ENCODE assay signal across 36 cellular contexts in genomic region chr16:6903671-6904070, GRCh38.
"Had no signal": no experiment of that assay in that cellular context is flagged by ENCODE, and none has a peak within 500 bp of the region (broad histone marks: within the 10 kb centered on the region; RNA-seq: fewer than 3 reads in every experiment).

No MANE protein-coding gene starts in this region.

- H3K27ac ChIP-seq: ascending aorta, cardiac muscle cell, VCaP had no signal

- ATAC-seq: activated CD8-positive, alpha-beta T cell treated with anti-CD3 and anti-CD28 coated beads for 36 hours; activated naive CD8-positive, alpha-beta T cell treated with anti-CD3 and anti-CD28 coated beads, Interleukin-2, amount 50 U/mL, for 24 hours; activated T-cell treated with anti-CD3 and anti-CD28 coated beads, Interleukin-2, amount 50 U/mL, for 4 hours; activated T-cell treated with anti-CD3 and anti-CD28 coated beads, Interleukin-2, amount 50 U/mL, for 72 hours had no signal

- H3K9me3 ChIP-seq: ascending aorta had no signal

- H3K4me1 ChIP-seq: ascending aorta had no signal

- H3K27me3 ChIP-seq: ascending aorta, cardiac muscle cell had no signal

- H3K4me1 Mint-ChIP-seq: activated B cell treated with CpG ODN at 0.5 μM for 24 hours; activated CD4-positive, alpha-beta T cell treated with anti-CD3 and anti-CD28 coated beads, Interleukin-2, amount 10 ng/mL, durations not matched to agents 24 days and 14 days; activated naive CD4-positive, alpha-beta T cell treated with anti-CD3 and anti-CD28 coated beads, Interleukin-2, amount 10 ng/mL, durations not matched to agents 7 days and 5 days; activated naive CD4-positive, alpha-beta T cell treated with anti-CD3 and anti-CD28 coated beads, Interleukin-2, amount 50 U/mL, for 24 hours; activated naive CD8-positive, alpha-beta T cell treated with anti-CD3 and anti-CD28 coated beads, Interleukin-2, amount 10 ng/mL, durations not matched to agents 7 days and 5 days; activated naive CD8-positive, alpha-beta T cell treated with anti-CD3 and anti-CD28 coated beads, Interleukin-2, amount 50 U/mL, for 24 hours; central memory CD8-positive, alpha-beta T cell had no signal

- H3K36me3 Mint-ChIP-seq: activated CD4-positive, alpha-beta memory T cell treated with anti-CD3 and anti-CD28 coated beads for 36 hours; activated naive CD4-positive, alpha-beta T cell treated with anti-CD3 and anti-CD28 coated beads, Interleukin-2, amount 10 ng/mL, durations not matched to agents 7 days and 5 days; activated naive CD4-positive, alpha-beta T cell treated with anti-CD3 and anti-CD28 coated beads, Interleukin-2, amount 50 U/mL, for 24 hours; activated naive CD8-positive, alpha-beta T cell; activated naive CD8-positive, alpha-beta T cell treated with anti-CD3 and anti-CD28 coated beads, Interleukin-2, amount 10 ng/mL, durations not matched to agents 7 days and 5 days; brain had no signal

- H3K4me3 Mint-ChIP-seq: activated B cell treated with CpG ODN at 0.5 μM for 24 hours; activated CD4-positive, alpha-beta memory T cell treated with anti-CD3 and anti-CD28 coated beads for 36 hours; activated CD4-positive, alpha-beta T cell treated with anti-CD3 and anti-CD28 coated beads, Interleukin-2, amount 10 ng/mL, durations not matched to agents 24 days and 14 days; activated CD8-positive, alpha-beta T cell treated with anti-CD3 and anti-CD28 coated beads for 36 hours; activated naive CD4-positive, alpha-beta T cell treated with anti-CD3 and anti-CD28 coated beads, Interleukin-2, amount 10 ng/mL, durations not matched to agents 7 days and 5 days; activated naive CD4-positive, alpha-beta T cell treated with anti-CD3 and anti-CD28 coated beads, Interleukin-2, amount 50 U/mL, for 24 hours; activated naive CD8-positive, alpha-beta T cell; activated naive CD8-positive, alpha-beta T cell treated with anti-CD3 and anti-CD28 coated beads, Interleukin-2, amount 10 ng/mL, durations not matched to agents 7 days and 5 days; activated naive CD8-positive, alpha-beta T cell treated with anti-CD3 and anti-CD28 coated beads, Interleukin-2, amount 50 U/mL, for 24 hours; activated T-cell treated with anti-CD3 and anti-CD28 coated beads, Interleukin-2, amount 50 U/mL, for 4 hours; activated T-cell treated with anti-CD3 and anti-CD28 coated beads, Interleukin-2, amount 50 U/mL, for 72 hours; brain; central memory CD8-positive, alpha-beta T cell; T-helper 1 cell treated with Interleukin-12 subunit alpha and Interleukin-12 subunit beta and Interleukin-4 antibody, amounts not matched to agents 30 μg/mL and 1 μg/mL, for 36 hours; T-helper 2 cell treated with Interferon-gamma antibody and Interleukin-4, amounts not matched to agents 5 μg/mL and 100 μg/mL, for 36 hours had no signal

- H3K36me3 ChIP-seq: ascending aorta, cardiac muscle cell had no signal

- H3K4me3 ChIP-seq: ascending aorta, cardiac muscle cell had no signal

- H3K27ac Mint-ChIP-seq: activated B cell treated with CpG ODN at 0.5 μM for 24 hours; activated CD4-positive, alpha-beta memory T cell treated with anti-CD3 and anti-CD28 coated beads for 36 hours; activated CD4-positive, alpha-beta T cell treated with anti-CD3 and anti-CD28 coated beads, Interleukin-2, amount 10 ng/mL, durations not matched to agents 24 days and 14 days; activated CD8-positive, alpha-beta T cell treated with anti-CD3 and anti-CD28 coated beads for 36 hours; activated naive CD4-positive, alpha-beta T cell treated with anti-CD3 and anti-CD28 coated beads, Interleukin-2, amount 10 ng/mL, durations not matched to agents 7 days and 5 days; activated naive CD4-positive, alpha-beta T cell treated with anti-CD3 and anti-CD28 coated beads, Interleukin-2, amount 50 U/mL, for 24 hours; activated naive CD8-positive, alpha-beta T cell; activated naive CD8-positive, alpha-beta T cell treated with anti-CD3 and anti-CD28 coated beads, Interleukin-2, amount 10 ng/mL, durations not matched to agents 7 days and 5 days; activated naive CD8-positive, alpha-beta T cell treated with anti-CD3 and anti-CD28 coated beads, Interleukin-2, amount 50 U/mL, for 24 hours; activated T-cell treated with anti-CD3 and anti-CD28 coated beads, Interleukin-2, amount 50 U/mL, for 72 hours; activated T-helper 2 cell treated with anti-CD3 and anti-CD28 coated beads, Interferon-gamma antibody, Interleukin-2, Interleukin-4, amounts not matched to agents 10 μg/mL and 5 μg/mL and 100 μg/mL, durations not matched to agents 14 hours and 24 hours and 36 hours; brain; T-helper 1 cell treated with Interleukin-12 subunit alpha and Interleukin-12 subunit beta and Interleukin-4 antibody, amounts not matched to agents 30 μg/mL and 1 μg/mL, for 36 hours; T-helper 2 cell treated with Interferon-gamma antibody and Interleukin-4, amounts not matched to agents 5 μg/mL and 100 μg/mL, for 36 hours had no signal

- FAIRE-seq: bronchial epithelial cell, TTC549 had no signal

- H3K27me3 Mint-ChIP-seq: activated B cell treated with CpG ODN at 0.5 μM for 24 hours; activated CD4-positive, alpha-beta memory T cell treated with anti-CD3 and anti-CD28 coated beads for 36 hours; activated CD4-positive, alpha-beta T cell treated with anti-CD3 and anti-CD28 coated beads, Interleukin-2, amount 10 ng/mL, durations not matched to agents 24 days and 14 days; activated CD8-positive, alpha-beta T cell treated with anti-CD3 and anti-CD28 coated beads for 36 hours; activated naive CD4-positive, alpha-beta T cell treated with anti-CD3 and anti-CD28 coated beads, Interleukin-2, amount 10 ng/mL, durations not matched to agents 7 days and 5 days; activated naive CD4-positive, alpha-beta T cell treated with anti-CD3 and anti-CD28 coated beads, Interleukin-2, amount 50 U/mL, for 24 hours; activated naive CD8-positive, alpha-beta T cell; activated naive CD8-positive, alpha-beta T cell treated with anti-CD3 and anti-CD28 coated beads, Interleukin-2, amount 10 ng/mL, durations not matched to agents 7 days and 5 days; activated naive CD8-positive, alpha-beta T cell treated with anti-CD3 and anti-CD28 coated beads, Interleukin-2, amount 50 U/mL, for 24 hours; brain; central memory CD8-positive, alpha-beta T cell had no signal

- DNase-seq: activated B cell treated with CpG ODN at 0.5 μM for 24 hours; activated CD4-positive, alpha-beta memory T cell treated with anti-CD3 and anti-CD28 coated beads for 36 hours; activated CD4-positive, alpha-beta T cell treated with anti-CD3 and anti-CD28 coated beads for 4 hours; activated CD4-positive, alpha-beta T cell treated with anti-CD3 and anti-CD28 coated beads, Interleukin-2, amount 10 ng/mL, durations not matched to agents 24 days and 14 days; activated CD4-positive, alpha-beta T cell treated with anti-CD3 and anti-CD28 coated beads, Interleukin-2, amount 50 U/mL, for 1 hour; activated CD4-positive, alpha-beta T cell treated with anti-CD3 and anti-CD28 coated beads, Interleukin-2, amount 50 U/mL, for 4 hours; activated CD4-positive, CD25-positive, alpha-beta regulatory T cell treated with anti-CD3 and anti-CD28 coated beads, Interleukin-2, amount 50 U/mL, for 72 hours; activated CD8-positive, alpha-beta memory T cell treated with anti-CD3 and anti-CD28 coated beads, Interleukin-2, amount 50 U/mL, for 4 hours; activated CD8-positive, alpha-beta T cell treated with anti-CD3 and anti-CD28 coated beads for 36 hours; activated effector memory CD4-positive, alpha-beta T cell treated with Interleukin-2 at 50 U/mL for 16 hours; activated gamma-delta T cell; activated naive CD4-positive, alpha-beta T cell treated with anti-CD3 and anti-CD28 coated beads, Interleukin-2, amount 10 ng/mL, durations not matched to agents 7 days and 5 days; activated naive CD4-positive, alpha-beta T cell treated with Interleukin-2 at 50 U/mL for 16 hours; activated naive CD8-positive, alpha-beta T cell treated with anti-CD3 and anti-CD28 coated beads, Interleukin-2, amount 10 ng/mL, durations not matched to agents 7 days and 5 days; activated naive CD8-positive, alpha-beta T cell treated with anti-CD3 and anti-CD28 coated beads, Interleukin-2, amount 50 U/mL, for 24 hours; activated T-cell treated with anti-CD3 and anti-CD28 coated beads for 4 hours; activated T-cell treated with anti-CD3 and anti-CD28 coated beads, Interleukin-2, amount 50 U/mL, for 1 hour; activated T-cell treated with anti-CD3 and anti-CD28 coated beads, Interleukin-2, amount 50 U/mL, for 4 hours; activated T-cell treated with anti-CD3 and anti-CD28 coated beads, Interleukin-2, amount 50 U/mL, for 72 hours; amygdala; anterior cingulate cortex; T-helper 1 cell; T-helper 2 cell; T-helper 9 cell had no signal
